Comparison of ENCODE assay signal across 9 cellular contexts in the genomic region with DNA sequence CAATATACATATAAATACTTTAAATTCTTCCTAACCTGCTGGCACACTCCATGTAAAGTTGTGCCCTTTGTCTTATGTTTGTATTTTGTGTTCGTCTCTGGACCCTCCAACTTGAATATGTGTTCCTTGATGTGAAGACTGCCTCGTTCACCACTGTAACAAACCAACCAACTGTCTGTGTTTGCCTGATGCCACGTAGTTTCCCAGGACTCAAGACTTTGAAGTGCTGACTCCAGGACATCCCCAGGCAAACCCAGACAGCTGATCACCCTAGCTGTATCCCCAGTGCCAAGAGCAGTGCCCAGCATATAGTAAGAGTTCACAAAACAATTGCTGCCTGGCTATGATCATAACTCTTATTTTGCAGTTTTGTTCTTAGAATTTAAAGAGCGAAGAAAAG. TPM values are rescaled to one million over a fixed set of nuclear protein-coding genes. Genes with fewer than 3 reads are reported as not detected.
"Had no signal": no experiment of that assay in that cellular context is flagged by ENCODE, and none has a peak within 500 bp of the region (broad histone marks: within the 10 kb centered on the region; RNA-seq: fewer than 3 reads in every experiment).

No MANE protein-coding gene starts in this region.

- H3K9me3 ChIP-seq: HAP-1 had no signal

- H3K36me3 ChIP-seq: HAP-1 had no signal

- H3K4me2 ChIP-seq: GM23338 had no signal

- H2AFZ ChIP-seq: GM23338 had no signal

- H3K27ac Mint-ChIP-seq: GM23338, HFFc6 had no signal

- H3K4me1 Mint-ChIP-seq: GM23338 had no signal

- H3K27ac ChIP-seq: HL-60 had no signal

- H3K9me3 Mint-ChIP-seq: GM23338, HFFc6 had no signal

- H3K4me3 ChIP-seq: GM23338, HAP-1, K562 had no signal

- H3K4me3 Mint-ChIP-seq: GM23338, HFFc6 had no signal

- H3K4me1 ChIP-seq: HAP-1 had no signal

- DNase-seq: HFFc6, KG1 had no signal

- ATAC-seq: GM23338, HCT116, HepG2, K562 had no signal

RNA-seq across cellular contexts. Expression of a gene that starts 15.5 kb away (rescaled TPM):
- total RNA-seq: GM23338, H1 had no signal
